ENCODE assay signal across 1 cellular context in the genomic region with DNA sequence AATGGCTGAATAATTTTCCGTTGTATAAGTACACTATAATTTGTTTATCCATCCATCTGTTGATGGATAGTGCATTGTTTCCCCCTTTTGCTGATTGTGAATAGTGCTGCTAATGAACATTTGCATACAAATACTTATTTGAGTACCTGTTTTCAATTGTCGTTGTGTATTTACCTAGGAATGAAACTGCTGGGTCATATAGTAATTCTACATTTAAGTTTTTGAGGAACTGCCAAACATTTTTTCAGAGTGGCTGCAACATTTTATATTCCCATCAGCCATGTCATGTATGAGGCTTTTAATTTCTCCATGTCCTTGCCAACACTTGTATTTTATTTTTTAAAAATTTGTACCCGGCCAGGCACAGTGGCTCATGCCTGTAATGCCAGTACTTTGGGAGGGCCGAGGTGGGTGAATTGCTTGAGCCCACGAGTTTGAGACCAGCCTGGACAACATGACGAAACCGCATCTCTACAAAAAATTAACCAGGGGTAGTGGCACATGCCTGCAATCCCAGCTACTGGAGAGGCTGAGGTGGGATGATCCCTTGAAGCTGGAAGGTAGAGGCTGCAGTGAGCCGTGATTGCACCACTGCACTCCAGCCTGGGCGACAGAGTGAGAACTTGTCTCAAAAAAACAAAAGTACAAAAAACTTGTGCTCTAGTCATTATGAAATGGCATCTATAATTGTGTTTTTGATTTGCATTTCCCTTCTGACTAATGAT.
TF ChIP-seq lines count a peak whose summit lies in the region.

No MANE protein-coding gene starts in this region.

TF ChIP-seq in GM12878, 131 proteins besides CTCF, POLR2A, EP300 and RAD21:
- TF ChIP-seq YY1 (IDR thresholded peaks at IDR 0.05; ENCODE audit: low read depth, low read length) (0 out of 2 replicates have a peak, but pooled peaks have one; percentile 12), RFX5 (IDR thresholded peaks at IDR 0.05; ENCODE audit: low read depth, low read length) (no peak), IRF4 (IDR thresholded peaks at IDR 0.05; ENCODE audit: low read depth, low read length) (peak; percentile 47; the same call in 1 of the 2 replicates), CHD2 (IDR thresholded peaks at IDR 0.05; ENCODE audit: borderline replicate concordance, low read depth, low read length) (no peak), SPI1 (IDR thresholded peaks at IDR 0.05; ENCODE audit: borderline replicate concordance, insufficient read depth, low read depth, low read length) (peak; percentile 73), JUNB (IDR thresholded peaks at IDR 0.05) (peak; percentile 66), ZBTB11 (CRISPR knock-in tag; IDR thresholded peaks at IDR 0.05) (no peak), POU2F2 (IDR thresholded peaks at IDR 0.05; ENCODE audit: borderline replicate concordance, low read depth, low read length) (peak; percentile 39; the same call in 1 of the 3 replicates), YBX1 (IDR thresholded peaks at IDR 0.05) (no peak), IKZF2 (IDR thresholded peaks at IDR 0.05) (peak; percentile 23 to 30; a peak in 2 of 4 replicates), MEF2B (IDR thresholded peaks at IDR 0.05; ENCODE audit: partially characterized antibody, poor library complexity, severe bottlenecking) (peak; percentile 12), MEF2A (IDR thresholded peaks at IDR 0.05; ENCODE audit: insufficient read depth, low read depth, low read length) (0 out of 2 replicates have a peak, but pooled peaks have one; percentile 29), CREM (IDR thresholded peaks at IDR 0.05; ENCODE audit: low read depth) (peak; percentile 30; the same call in 1 of the 2 replicates)
- TF ChIP-seq, protein P1, sequence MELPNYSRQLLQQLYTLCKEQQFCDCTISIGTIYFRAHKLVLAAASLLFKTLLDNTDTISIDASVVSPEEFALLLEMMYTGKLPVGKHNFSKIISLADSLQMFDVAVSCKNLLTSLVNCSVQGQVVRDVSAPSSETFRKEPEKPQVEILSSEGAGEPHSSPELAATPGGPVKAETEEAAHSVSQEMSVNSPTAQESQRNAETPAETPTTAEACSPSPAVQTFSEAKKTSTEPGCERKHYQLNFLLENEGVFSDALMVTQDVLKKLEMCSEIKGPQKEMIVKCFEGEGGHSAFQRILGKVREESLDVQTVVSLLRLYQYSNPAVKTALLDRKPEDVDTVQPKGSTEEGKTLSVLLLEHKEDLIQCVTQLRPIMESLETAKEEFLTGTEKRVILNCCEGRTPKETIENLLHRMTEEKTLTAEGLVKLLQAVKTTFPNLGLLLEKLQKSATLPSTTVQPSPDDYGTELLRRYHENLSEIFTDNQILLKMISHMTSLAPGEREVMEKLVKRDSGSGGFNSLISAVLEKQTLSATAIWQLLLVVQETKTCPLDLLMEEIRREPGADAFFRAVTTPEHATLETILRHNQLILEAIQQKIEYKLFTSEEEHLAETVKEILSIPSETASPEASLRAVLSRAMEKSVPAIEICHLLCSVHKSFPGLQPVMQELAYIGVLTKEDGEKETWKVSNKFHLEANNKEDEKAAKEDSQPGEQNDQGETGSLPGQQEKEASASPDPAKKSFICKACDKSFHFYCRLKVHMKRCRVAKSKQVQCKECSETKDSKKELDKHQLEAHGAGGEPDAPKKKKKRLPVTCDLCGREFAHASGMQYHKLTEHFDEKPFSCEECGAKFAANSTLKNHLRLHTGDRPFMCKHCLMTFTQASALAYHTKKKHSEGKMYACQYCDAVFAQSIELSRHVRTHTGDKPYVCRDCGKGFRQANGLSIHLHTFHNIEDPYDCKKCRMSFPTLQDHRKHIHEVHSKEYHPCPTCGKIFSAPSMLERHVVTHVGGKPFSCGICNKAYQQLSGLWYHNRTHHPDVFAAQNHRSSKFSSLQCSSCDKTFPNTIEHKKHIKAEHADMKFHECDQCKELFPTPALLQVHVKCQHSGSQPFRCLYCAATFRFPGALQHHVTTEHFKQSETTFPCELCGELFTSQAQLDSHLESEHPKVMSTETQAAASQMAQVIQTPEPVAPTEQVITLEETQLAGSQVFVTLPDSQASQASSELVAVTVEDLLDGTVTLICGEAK (IDR thresholded peaks at IDR 0.05; ENCODE audit: borderline replicate concordance): no peak
- TF ChIP-seq, protein P2, sequence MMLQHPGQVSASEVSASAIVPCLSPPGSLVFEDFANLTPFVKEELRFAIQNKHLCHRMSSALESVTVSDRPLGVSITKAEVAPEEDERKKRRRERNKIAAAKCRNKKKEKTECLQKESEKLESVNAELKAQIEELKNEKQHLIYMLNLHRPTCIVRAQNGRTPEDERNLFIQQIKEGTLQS (IDR thresholded peaks at IDR 0.05; ENCODE audit: borderline replicate concordance, extremely low read depth, low read depth, low read length): no peak
TF ChIP-seq in GM12878: peak in this region for 9.
